Comparison of ENCODE assay signal across 1 cellular context in the genomic region with DNA sequence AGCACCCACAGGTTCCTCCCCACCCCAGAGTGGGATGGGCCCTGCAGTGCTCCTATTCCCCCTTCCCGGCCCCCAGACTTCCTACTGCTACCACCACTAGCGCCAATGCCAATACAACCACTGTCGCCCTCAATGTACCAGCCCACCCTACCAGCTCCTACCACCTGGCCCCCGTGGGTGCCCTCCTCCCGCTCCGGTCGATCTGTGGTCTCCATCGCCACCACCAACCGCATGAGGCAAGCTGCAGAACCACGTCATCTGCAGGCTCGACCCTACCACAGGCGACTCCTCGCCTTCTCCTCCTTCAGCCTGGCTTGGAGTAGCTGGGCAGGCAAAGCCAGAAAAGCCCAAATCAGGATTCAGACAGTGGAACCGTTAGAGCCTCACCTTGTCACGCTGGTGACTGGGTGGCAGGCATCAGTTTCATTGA.
TF ChIP-seq lines count a peak whose summit lies in the region.

No MANE protein-coding gene starts in this region.

TF ChIP-seq in HepG2, 621 proteins besides CTCF, POLR2A, EP300 and RAD21:
- no peak for TF ChIP-seq TP53 (CRISPR knock-in tag; conservative IDR thresholded peaks at IDR 0.05)
- no peak for TF ChIP-seq RCOR2 (CRISPR knock-in tag; IDR thresholded peaks at IDR 0.05)
- no peak for TF ChIP-seq RNF2 (conservative IDR thresholded peaks at IDR 0.05; ENCODE audit: low read depth)
- TF ChIP-seq, protein P1, sequence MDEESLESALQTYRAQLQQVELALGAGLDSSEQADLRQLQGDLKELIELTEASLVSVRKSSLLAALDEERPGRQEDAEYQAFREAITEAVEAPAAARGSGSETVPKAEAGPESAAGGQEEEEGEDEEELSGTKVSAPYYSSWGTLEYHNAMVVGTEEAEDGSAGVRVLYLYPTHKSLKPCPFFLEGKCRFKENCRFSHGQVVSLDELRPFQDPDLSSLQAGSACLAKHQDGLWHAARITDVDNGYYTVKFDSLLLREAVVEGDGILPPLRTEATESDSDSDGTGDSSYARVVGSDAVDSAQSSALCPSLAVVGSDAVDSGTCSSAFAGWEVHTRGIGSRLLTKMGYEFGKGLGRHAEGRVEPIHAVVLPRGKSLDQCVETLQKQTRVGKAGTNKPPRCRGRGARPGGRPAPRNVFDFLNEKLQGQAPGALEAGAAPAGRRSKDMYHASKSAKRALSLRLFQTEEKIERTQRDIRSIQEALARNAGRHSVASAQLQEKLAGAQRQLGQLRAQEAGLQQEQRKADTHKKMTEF (CRISPR knock-in tag; IDR thresholded peaks at IDR 0.05) = no peak
- TF ChIP-seq STAT5B (CRISPR knock-in tag; IDR thresholded peaks at IDR 0.05) = no peak
- TF ChIP-seq ZNF761 (CRISPR knock-in tag; conservative IDR thresholded peaks at IDR 0.05) = no peak
- TF ChIP-seq MXI1 (IDR thresholded peaks at IDR 0.05; ENCODE audit: borderline replicate concordance, low read depth, low read length) = no peak
- no peak for TF ChIP-seq SKIL (CRISPR knock-in tag; IDR thresholded peaks at IDR 0.05; ENCODE audit: borderline replicate concordance)
- TF ChIP-seq TCF12 (IDR thresholded peaks at IDR 0.05) = no peak
- TF ChIP-seq TCF12 (CRISPR knock-in tag; IDR thresholded peaks at IDR 0.05) = no peak
- TF ChIP-seq ZNF30 (CRISPR knock-in tag; IDR thresholded peaks at IDR 0.05) = no peak
- TF ChIP-seq, protein P2, sequence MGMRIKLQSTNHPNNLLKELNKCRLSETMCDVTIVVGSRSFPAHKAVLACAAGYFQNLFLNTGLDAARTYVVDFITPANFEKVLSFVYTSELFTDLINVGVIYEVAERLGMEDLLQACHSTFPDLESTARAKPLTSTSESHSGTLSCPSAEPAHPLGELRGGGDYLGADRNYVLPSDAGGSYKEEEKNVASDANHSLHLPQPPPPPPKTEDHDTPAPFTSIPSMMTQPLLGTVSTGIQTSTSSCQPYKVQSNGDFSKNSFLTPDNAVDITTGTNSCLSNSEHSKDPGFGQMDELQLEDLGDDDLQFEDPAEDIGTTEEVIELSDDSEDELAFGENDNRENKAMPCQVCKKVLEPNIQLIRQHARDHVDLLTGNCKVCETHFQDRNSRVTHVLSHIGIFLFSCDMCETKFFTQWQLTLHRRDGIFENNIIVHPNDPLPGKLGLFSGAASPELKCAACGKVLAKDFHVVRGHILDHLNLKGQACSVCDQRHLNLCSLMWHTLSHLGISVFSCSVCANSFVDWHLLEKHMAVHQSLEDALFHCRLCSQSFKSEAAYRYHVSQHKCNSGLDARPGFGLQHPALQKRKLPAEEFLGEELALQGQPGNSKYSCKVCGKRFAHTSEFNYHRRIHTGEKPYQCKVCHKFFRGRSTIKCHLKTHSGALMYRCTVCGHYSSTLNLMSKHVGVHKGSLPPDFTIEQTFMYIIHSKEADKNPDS (CRISPR knock-in tag; IDR thresholded peaks at IDR 0.05) = no peak
- no peak for TF ChIP-seq ZNF891 (CRISPR knock-in tag; IDR thresholded peaks at IDR 0.05)
- TF ChIP-seq, protein P3, sequence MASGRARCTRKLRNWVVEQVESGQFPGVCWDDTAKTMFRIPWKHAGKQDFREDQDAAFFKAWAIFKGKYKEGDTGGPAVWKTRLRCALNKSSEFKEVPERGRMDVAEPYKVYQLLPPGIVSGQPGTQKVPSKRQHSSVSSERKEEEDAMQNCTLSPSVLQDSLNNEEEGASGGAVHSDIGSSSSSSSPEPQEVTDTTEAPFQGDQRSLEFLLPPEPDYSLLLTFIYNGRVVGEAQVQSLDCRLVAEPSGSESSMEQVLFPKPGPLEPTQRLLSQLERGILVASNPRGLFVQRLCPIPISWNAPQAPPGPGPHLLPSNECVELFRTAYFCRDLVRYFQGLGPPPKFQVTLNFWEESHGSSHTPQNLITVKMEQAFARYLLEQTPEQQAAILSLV (CRISPR knock-in tag; IDR thresholded peaks at IDR 0.05; ENCODE audit: borderline replicate concordance) = no peak
- no peak for TF ChIP-seq NFATC3 (CRISPR knock-in tag; IDR thresholded peaks at IDR 0.05)
- no peak for TF ChIP-seq PLSCR1 (CRISPR knock-in tag; IDR thresholded peaks at IDR 0.05; ENCODE audit: borderline replicate concordance)
- TF ChIP-seq NFKB2 (CRISPR knock-in tag; IDR thresholded peaks at IDR 0.05; ENCODE audit: borderline replicate concordance) = no peak
- TF ChIP-seq ZNF513 (CRISPR knock-in tag; conservative IDR thresholded peaks at IDR 0.05) = no peak
- no peak for TF ChIP-seq HNF4G (IDR thresholded peaks at IDR 0.05; ENCODE audit: borderline replicate concordance, low read depth, low read length)
- no peak for TF ChIP-seq HNF4G (CRISPR knock-in tag; IDR thresholded peaks at IDR 0.05; ENCODE audit: borderline replicate concordance, low read depth)
